Comparison of ENCODE assay signal across 21 cellular contexts in the genomic region with DNA sequence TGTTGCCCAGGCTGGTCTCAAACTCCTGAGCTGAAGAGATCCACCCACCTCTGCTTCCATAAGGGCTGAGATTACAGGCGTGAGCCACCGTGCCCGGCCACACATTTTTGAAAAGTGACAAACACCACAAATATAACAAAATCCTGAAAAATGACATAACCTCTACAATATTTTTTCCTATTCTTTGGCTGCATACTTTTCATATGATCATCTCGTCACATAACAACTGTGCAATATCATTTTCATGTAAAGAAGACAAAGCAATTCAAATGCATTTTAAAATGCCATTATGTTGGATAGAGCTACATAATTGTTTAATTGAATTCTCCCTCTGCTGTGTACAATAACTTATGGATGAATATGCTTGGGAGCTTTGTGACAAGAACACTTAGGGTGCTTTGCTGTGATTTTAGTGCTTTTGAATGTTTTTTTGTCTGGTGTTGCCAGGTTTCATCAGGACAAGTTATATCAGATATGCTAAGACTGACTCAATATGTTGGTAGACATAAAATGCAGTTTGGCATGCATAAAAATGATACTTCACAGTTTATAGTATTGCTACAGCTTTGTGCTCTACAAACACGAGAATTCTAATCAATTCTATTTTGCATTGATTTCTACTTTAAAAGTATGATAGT.
DNase-seq lines count a peak whose midpoint lies in the region; ATAC-seq, FAIRE-seq and TF ChIP-seq lines count a peak whose summit lies in the region.
"Had no signal": no experiment of that assay in that cellular context is flagged by ENCODE, and none has a peak within 500 bp of the region (broad histone marks: within the 10 kb centered on the region; RNA-seq: fewer than 3 reads in every experiment).

No MANE protein-coding gene starts in this region.

- peak overlapping the region; percentile 53 for H2BK5ac ChIP-seq in IMR-90 (ENCODE audit: low read depth, low read length, poor library complexity, severe bottlenecking)

- H3K9me3 ChIP-seq in IMR-90 (ENCODE audit: control insufficient read depth, insufficient read depth, low read length) = no peaks in the 10 kb centered on the region
- H3K9me3 ChIP-seq in astrocyte (ENCODE audit: insufficient read depth, low read depth, low read length) = no peaks in the 10 kb centered on the region
- no peaks in the 10 kb centered on the region for H3K9me3 ChIP-seq in osteoblast (ENCODE audit: low read depth, low read length)
- H3K9me3 ChIP-seq in colonic mucosa = no peaks in the 10 kb centered on the region

- H2BK20ac ChIP-seq in IMR-90 (ENCODE audit: low read depth, low read length) = no peak overlapping the region

- H3K79me1 ChIP-seq in IMR-90 (ENCODE audit: low read depth in 1 of 2, low read length in 2 of 2) = peaks cover 0 to 12% of the 10 kb centered on the region in 2 experiments; a peak in 2 of 4 replicates

- peak overlapping the region; percentile 40 for H4K91ac ChIP-seq in IMR-90 (ENCODE audit: insufficient read depth, low read depth, low read length)

- H3K27me3 Mint-ChIP-seq in astrocyte (ENCODE audit: low read depth, unreplicated experiment) = peaks cover 4% of the 10 kb centered on the region

- no peak for TF ChIP-seq POLR2A in IMR-90 (IDR thresholded peaks at IDR 0.05; ENCODE audit: low read depth, low read length)

- BruUV-seq in IMR-90 (replicated peaks; lab: Mats Ljungman, UMichigan) = no TSS peak

- no peak overlapping the region for H2BK15ac ChIP-seq in IMR-90 (ENCODE audit: low read depth, low read length)

- H3K27ac ChIP-seq in ACC112 (ENCODE audit: low read depth, low read length) = peak overlapping the region; percentile 50
- H3K27ac ChIP-seq in IMR-90 (ENCODE audit: insufficient read depth, low read length) = no peak overlapping the region
- no peak overlapping the region for H3K27ac ChIP-seq in astrocyte (ENCODE audit: low read depth, low read length)
- peak overlapping the region; percentile 89 for H3K27ac ChIP-seq in osteoblast (ENCODE audit: low read depth, low read length)
- H3K27ac ChIP-seq in colonic mucosa = no peak overlapping the region
- H3K27ac ChIP-seq: 22Rv1 had no signal

- H3K4me3 ChIP-seq in ACC112 (ENCODE audit: low read depth, low read length) (no peak overlapping the region), IMR-90 (ENCODE audit: insufficient read depth, low read depth, low read length) (no peak overlapping the region), astrocyte (ENCODE audit: insufficient read depth, low read depth, low read length) (no peak overlapping the region), osteoblast (ENCODE audit: insufficient read depth, low read length) (no peak overlapping the region), colonic mucosa (no peak overlapping the region)

- H2AK5ac ChIP-seq in IMR-90 (ENCODE audit: low read depth, low read length) = no peak overlapping the region

- peaks cover 5% of the 10 kb centered on the region for H3K4me1 Mint-ChIP-seq in astrocyte (ENCODE audit: low read depth, unreplicated experiment)
- H3K4me1 Mint-ChIP-seq: IgD-negative memory B cell had no signal

- H3K14ac ChIP-seq in IMR-90 (replicated peaks; ENCODE audit: low read depth, low read length) = no peak overlapping the region

- H3K9me1 ChIP-seq in IMR-90 (ENCODE audit: insufficient read depth, low read length) = peaks cover 18% of the 10 kb centered on the region

- H3K4me1 ChIP-seq in ACC112 (ENCODE audit: control insufficient read depth, insufficient read depth, low read length, unreplicated experiment) = peaks cover 55% of the 10 kb centered on the region
- peaks cover 18% of the 10 kb centered on the region for H3K4me1 ChIP-seq in IMR-90 (ENCODE audit: control insufficient read depth, insufficient read depth, low read length)
- peaks cover 24% of the 10 kb centered on the region for H3K4me1 ChIP-seq in astrocyte (ENCODE audit: insufficient read depth, low read length)
- peaks cover 68% of the 10 kb centered on the region for H3K4me1 ChIP-seq in osteoblast (ENCODE audit: insufficient read depth, low read length)
- no peaks in the 10 kb centered on the region for H3K4me1 ChIP-seq in colonic mucosa

- H3K4me2 ChIP-seq in IMR-90 (ENCODE audit: low read depth, low read length) (no peak overlapping the region), astrocyte (ENCODE audit: low read length) (no peak overlapping the region), osteoblast (ENCODE audit: insufficient read depth, low read length) (peak overlapping the region; percentile 65)

- H3K27ac Mint-ChIP-seq in astrocyte (ENCODE audit: unreplicated experiment) = peak overlapping the region; percentile 6
- H3K27ac Mint-ChIP-seq: IgD-negative memory B cell had no signal

- POLR2A ChIA-PET in IMR-90 (lab: Charles Lee; ENCODE audit: unreplicated experiment) = interaction anchor here (1.1 kb wide), 1 partner anchor 11 kb away, joined by 3 read pairs; no protein-coding TSS in a partner anchor

- DNase-seq in IMR-90 (no peak), astrocyte (ENCODE audit: low read depth) (no peak), osteoblast (ENCODE audit: insufficient read length, low spot score, missing footprints) (no peak), A172 (ENCODE audit: low spot score) (no peak), GM19239 (ENCODE audit: insufficient read length, low spot score) (no peak), colonic mucosa (no peak), NCI-H1436 (lab: John Stamatoyannopoulos, UW) (no peak)
- DNase-seq: GF-D8, HCEC 1CT, NCI-H1694 treated with DMSO at 0.1 percent for 48 hours, NCI-H2081 treated with DMSO at 0.1 percent for 48 hours, NCI-H2171 treated with DMSO at 0.1 percent for 48 hours, NCI-H446 treated with DMSO at 0.1 percent for 48 hours, NCI-H526 treated with DMSO at 0.1 percent for 48 hours, OCI-M1, RPMI8226, SHP77 had no signal

- no peaks in the 10 kb centered on the region for H3K27me3 ChIP-seq in ACC112 (ENCODE audit: insufficient read depth, low read length)
- H3K27me3 ChIP-seq in IMR-90 (ENCODE audit: control insufficient read depth, insufficient read depth, low read length) = no peaks in the 10 kb centered on the region
- no peaks in the 10 kb centered on the region for H3K27me3 ChIP-seq in astrocyte (ENCODE audit: insufficient read depth, low read length)
- H3K27me3 ChIP-seq in osteoblast (ENCODE audit: insufficient read depth, low read length) = no peaks in the 10 kb centered on the region
- no peaks in the 10 kb centered on the region for H3K27me3 ChIP-seq in colonic mucosa

- in situ Hi-C loops in IMR-90 (cut with MboI; ENCODE audit: low sequenced_read_pairs) = no loop called here

- no peak overlapping the region for H3K56ac ChIP-seq in IMR-90 (ENCODE audit: extremely low read depth, insufficient read depth, low read length)

- H4K8ac ChIP-seq in IMR-90 (ENCODE audit: low read depth in 2 of 2, low read length in 2 of 2) = no peak overlapping the region

- TF ChIP-seq CTCF in IMR-90 (conservative IDR thresholded peaks at IDR 0.05; ENCODE audit: low read depth, low read length) (no peak), astrocyte (IDR thresholded peaks at IDR 0.05; ENCODE audit: insufficient read depth, low read depth, low read length) (no peak), osteoblast (IDR thresholded peaks at IDR 0.05; ENCODE audit: extremely low read depth, low read depth, low read length) (no peak), colonic mucosa (IDR thresholded peaks at IDR 0.05) (no peak)

- H2BK120ac ChIP-seq in IMR-90 (ENCODE audit: low read depth, low read length) = no peak overlapping the region

- no peak overlapping the region for H4K5ac ChIP-seq in IMR-90 (ENCODE audit: low read depth, low read length)

- H4K20me1 ChIP-seq in IMR-90 (ENCODE audit: insufficient read depth, low read length) (no peaks in the 10 kb centered on the region), astrocyte (ENCODE audit: insufficient read depth, low read length) (no peaks in the 10 kb centered on the region), osteoblast (ENCODE audit: insufficient read depth, low read length) (no peaks in the 10 kb centered on the region)

- no peak overlapping the region for H3K4ac ChIP-seq in IMR-90 (ENCODE audit: low read depth, low read length)

- no peak overlapping the region for H3K4me3 Mint-ChIP-seq in astrocyte (ENCODE audit: unreplicated experiment)
- H3K4me3 Mint-ChIP-seq: CD14-positive monocyte, IgD-negative memory B cell had no signal

- peaks cover 4% of the 10 kb centered on the region for H3K9me3 Mint-ChIP-seq in astrocyte (ENCODE audit: unreplicated experiment)
- H3K9me3 Mint-ChIP-seq: CD14-positive monocyte had no signal

- intact Hi-C loops in IMR-90 (cut with micrococcal nuclease) (loop anchor here (2.0 to 5.0 kb wide), 2 partner anchors 131 to 297 kb away; a partner anchor contains a TSS), colonic mucosa (cut with DNase I) (loop anchor here (2.0 kb wide), 1 partner anchor 287 kb away; no protein-coding TSS in a partner anchor)

- 44% methylated on average over 3 of the region's 5 CpGs; no CpG with 5 or more reads in 1 of the 2 experiments for WGBS in IMR-90 (ENCODE audit: extremely low coverage in 2 of 2, insufficient read length in 1 of 2), 2 experiments

- FAIRE-seq in astrocyte (lab: Jason Lieb, UNC) (peak; percentile 54), GM19239 (lab: Jason Lieb, UNC) (no peak)

- H3K23ac ChIP-seq in IMR-90 (ENCODE audit: low read depth, low read length) = no peak overlapping the region

- ATAC-seq in IMR-90 (ENCODE audit: low read depth) = no peak

- H2AFZ ChIP-seq in ACC112 (ENCODE audit: low read length, unreplicated experiment) (no peak overlapping the region), IMR-90 (replicated peaks; ENCODE audit: low read length, poor library complexity) (no peak overlapping the region), astrocyte (ENCODE audit: low read depth, low read length) (no peak overlapping the region), osteoblast (ENCODE audit: low read length) (no peak overlapping the region)

- H3K18ac ChIP-seq in IMR-90 (ENCODE audit: low read depth, low read length) = no peak overlapping the region; the same call in 1 of the 2 replicates

- dilution Hi-C loops in IMR-90 (cut with HindIII; ENCODE audit: low sequenced_read_pairs, unreplicated experiment) = no loop called here

- TF ChIP-seq RAD21 in IMR-90 (IDR thresholded peaks at IDR 0.05; ENCODE audit: low read length) = no peak

- CTCF ChIA-PET in IMR-90 (lab: Yijun Ruan, JAX) = interaction anchor here (0.6 to 3.6 kb wide), 4 partner anchors 9 to 240 kb away, joined by 3 to 15 read pairs (median 5); no protein-coding TSS in a partner anchor

- H3K79me2 ChIP-seq in ACC112 (ENCODE audit: control insufficient read depth, insufficient read depth, low read length, unreplicated experiment) = no peaks in the 10 kb centered on the region
- H3K79me2 ChIP-seq in astrocyte (ENCODE audit: insufficient read depth, low read length) = no peaks in the 10 kb centered on the region
- no peaks in the 10 kb centered on the region for H3K79me2 ChIP-seq in osteoblast (ENCODE audit: insufficient read depth, low read length)

- peaks cover 3% of the 10 kb centered on the region for H3K36me3 Mint-ChIP-seq in astrocyte (ENCODE audit: low read depth, unreplicated experiment)
- H3K36me3 Mint-ChIP-seq: CD14-positive monocyte, IgD-negative memory B cell had no signal

- H2AK9ac ChIP-seq in IMR-90 (replicated peaks; ENCODE audit: low read depth, low read length, poor library complexity) = no peak overlapping the region

- no peak overlapping the region for H3K9ac ChIP-seq in IMR-90 (ENCODE audit: low read depth, low read length)
- no peak overlapping the region for H3K9ac ChIP-seq in astrocyte (ENCODE audit: low read length)
- no peak overlapping the region for H3K9ac ChIP-seq in colonic mucosa (ENCODE audit: low read depth in 2 of 2, low read length in 2 of 2)

- H3K36me3 ChIP-seq in ACC112 (ENCODE audit: insufficient read depth, low read length) (no peaks in the 10 kb centered on the region), IMR-90 (ENCODE audit: control insufficient read depth, insufficient read depth, low read length) (no peaks in the 10 kb centered on the region), astrocyte (ENCODE audit: insufficient read depth, low read length) (no peaks in the 10 kb centered on the region), osteoblast (ENCODE audit: insufficient read depth, low read length) (no peaks in the 10 kb centered on the region), colonic mucosa (no peaks in the 10 kb centered on the region)

Comparison
In these comparisons a context has a peak if more than half of its experiments do, and no peak if none do; other contexts are left out.
1. H3K27ac ChIP-seq: peak in ACC112 (single experiment) and osteoblast (single experiment); none in IMR-90 (single experiment), astrocyte (single experiment) and colonic mucosa (single experiment).